ENCODE assay signal across 15 cellular contexts in the genomic region with DNA sequence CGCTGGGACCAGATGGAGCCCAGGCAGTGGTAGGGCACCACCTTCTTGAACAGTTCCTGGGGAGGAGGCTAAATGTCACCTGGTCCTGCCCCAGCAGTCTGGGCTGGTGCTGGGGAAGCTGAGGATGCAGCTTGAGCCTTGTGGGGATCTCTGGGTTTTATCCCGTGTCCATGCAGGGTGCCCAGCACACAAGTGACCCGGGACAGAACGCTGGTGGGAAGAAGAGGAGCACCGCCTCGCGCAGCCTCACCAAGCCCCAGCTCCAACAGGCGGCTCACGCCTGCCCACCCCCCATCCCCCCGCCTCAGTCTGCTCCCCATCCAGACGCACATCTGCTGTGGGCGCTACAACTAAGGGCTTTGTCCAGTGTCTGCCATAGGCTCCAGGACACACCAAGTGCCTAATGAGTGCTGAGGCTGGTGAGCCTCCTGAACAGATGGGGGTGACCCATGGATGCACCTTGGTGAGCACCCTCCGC. TPM values are rescaled to one million over a fixed set of nuclear protein-coding genes. Genes with fewer than 3 reads are reported as not detected.
DNase-seq lines count a peak whose midpoint lies in the region; ATAC-seq and TF ChIP-seq lines count a peak whose summit lies in the region.
"Had no signal": no experiment of that assay in that cellular context is flagged by ENCODE, and none has a peak within 500 bp of the region (broad histone marks: within the 10 kb centered on the region; RNA-seq: fewer than 3 reads in every experiment).

No MANE protein-coding gene starts in this region.

- H4K20me1 ChIP-seq in osteoblast (ENCODE audit: insufficient read depth, low read length) = peaks cover 19% of the 10 kb centered on the region

- intact Hi-C loops in Right ventricle myocardium inferior (cut with DNase I) (no loop called here), heart right ventricle (cut with DNase I) (loop anchor here in 1 of 10 donors (10.0 kb wide), 1 partner anchor 62 kb away; no protein-coding TSS in a partner anchor), aorta (cut with DNase I) (loop anchor here in 1 of 2 donors (10.0 kb wide), 1 partner anchor 72 kb away; the partner anchor contains the start of gene GTF3C5)

- no peak overlapping the region for H3K4me3 ChIP-seq in heart right ventricle
- H3K4me3 ChIP-seq in coronary artery = no peak overlapping the region
- no peak overlapping the region for H3K4me3 ChIP-seq in osteoblast (ENCODE audit: insufficient read depth, low read length)
- no peak overlapping the region for H3K4me3 ChIP-seq in aorta (ENCODE audit: low read length in 2 of 2)

- no peaks in the 10 kb centered on the region for H3K27me3 ChIP-seq in heart right ventricle
- no peaks in the 10 kb centered on the region for H3K27me3 ChIP-seq in osteoblast (ENCODE audit: insufficient read depth, low read length)
- no peaks in the 10 kb centered on the region for H3K27me3 ChIP-seq in aorta (ENCODE audit: control insufficient read depth in 1 of 2, insufficient read depth in 2 of 2, low read length in 1 of 2)

- H3K9me3 ChIP-seq in heart right ventricle = no peaks in the 10 kb centered on the region
- H3K9me3 ChIP-seq in osteoblast (ENCODE audit: low read depth, low read length) = no peaks in the 10 kb centered on the region
- no peaks in the 10 kb centered on the region for H3K9me3 ChIP-seq in aorta (ENCODE audit: control insufficient read depth, low read length)
- H3K9me3 ChIP-seq: Caco-2 had no signal

- no peak for ATAC-seq in Right ventricle myocardium inferior
- ATAC-seq in heart right ventricle = no peak
- no peak for ATAC-seq in aorta (ENCODE audit: low FRiP score)

- no peak overlapping the region for H3K4me2 ChIP-seq in osteoblast (ENCODE audit: insufficient read depth, low read length)

- H3K79me2 ChIP-seq in osteoblast (ENCODE audit: insufficient read depth, low read length) = no peaks in the 10 kb centered on the region

- H3K36me3 ChIP-seq in heart right ventricle (peaks cover 5 to 98% (median 59%) of the 10 kb centered on the region in 9 donors), osteoblast (ENCODE audit: insufficient read depth, low read length) (peaks cover 15% of the 10 kb centered on the region), aorta (ENCODE audit: control insufficient read depth in 1 of 2, insufficient read depth in 2 of 2, low read length in 1 of 2) (peaks cover 0 to 9% of the 10 kb centered on the region in 2 donors)

- TF ChIP-seq CTCF in heart right ventricle (IDR thresholded peaks at IDR 0.05) = no peak
- no peak for TF ChIP-seq CTCF in coronary artery (IDR thresholded peaks at IDR 0.05)
- TF ChIP-seq CTCF in osteoblast (IDR thresholded peaks at IDR 0.05; ENCODE audit: extremely low read depth, low read depth, low read length) = no peak

- H3K27ac ChIP-seq in heart right ventricle (no peak overlapping the region), coronary artery (no peak overlapping the region), osteoblast (ENCODE audit: low read depth, low read length) (no peak overlapping the region), aorta (ENCODE audit: low read depth in 1 of 2, low read length in 2 of 2) (no peak overlapping the region)

- DNase-seq in Right ventricle myocardium inferior (ENCODE audit: missing footprints) (peak; percentile 33), heart right ventricle (no peak), coronary artery (ENCODE audit: low spot score) (peak; percentile 40), osteoblast (ENCODE audit: insufficient read length, low spot score, missing footprints) (peak; percentile 41), aorta (peak; percentile 36 to 38), retina (no peak)
- DNase-seq in stimulated activated CD4-positive, alpha-beta T cell treated with anti-CD3 and anti-CD28 coated beads, Interleukin-2, amount 100 ng/mL, for 24 hours = no peak
- no peak for DNase-seq in activated T-cell treated with anti-CD3 and anti-CD28 coated beads, Interleukin-2, amount 50 U/mL, for 48 hours
- DNase-seq: Caco-2, MM.1S, NCI-H1417, NCI-H1930, NCI-H2171 treated with DMSO at 0.1 percent for 48 hours, NCI-H82 had no signal

- 91 to 95% methylated on average over 13 of the region's 13 CpGs for WGBS in heart right ventricle, 2 donors
- WGBS in aorta, 2 donors = 93 to 95% methylated on average over 13 of the region's 13 CpGs

- peaks cover 0 to 17% (median 5%) of the 10 kb centered on the region in 9 donors for H3K4me1 ChIP-seq in heart right ventricle
- H3K4me1 ChIP-seq in osteoblast (ENCODE audit: insufficient read depth, low read length) = no peaks in the 10 kb centered on the region
- H3K4me1 ChIP-seq in aorta (ENCODE audit: control insufficient read depth in 1 of 2, insufficient read depth in 2 of 2, low read length in 2 of 2) = no peaks in the 10 kb centered on the region
- H3K4me1 ChIP-seq: Caco-2 had no signal

- H2AFZ ChIP-seq in osteoblast (ENCODE audit: low read length) = no peak overlapping the region

RNA-seq across cellular contexts. Expression of gene RALGDS, which starts 13.8 kb away (rescaled TPM):
- total RNA-seq in Right ventricle myocardium inferior (33.7 TPM), heart right ventricle (10 to 100 TPM; 21.4 to 45.1 (median 28.1) TPM), osteoblast (11.2 and 12.7 TPM in 2 replicates), aorta (10 to 100 TPM; 32.7 to 61.2 TPM)
- polyA plus RNA-seq in heart right ventricle (10 to 100 TPM; 15.6 to 40.5 TPM), aorta (10 to 100 TPM; 19.4 to 20.0 TPM)

RNA-seq across cellular contexts. Expression of gene CEL, which starts 45.5 kb away (rescaled TPM):
- total RNA-seq in Right ventricle myocardium inferior (7.7 TPM), heart right ventricle (10 to 100 TPM in 1 of 10 donors, 1 to 10 TPM in 9; 1.9 to 10.1 (median 2.8) TPM), osteoblast (under 0.01 TPM in 1 of 2 replicates, not detected in the other), aorta (1 to 10 TPM; 3.6 to 4.5 TPM)
- polyA plus RNA-seq in heart right ventricle (1 to 10 TPM; 1.5 to 3.2 TPM), aorta (1 to 10 TPM; 1.5 to 3.9 TPM)

RNA-seq across cellular contexts. Expression of gene GBGT1, which starts 56.4 kb away (rescaled TPM):
- total RNA-seq in Right ventricle myocardium inferior (8.2 TPM), heart right ventricle (10 to 100 TPM in 3 of 10 donors, 1 to 10 TPM in 7; 2.5 to 14.7 (median 6.2) TPM), osteoblast (3.3 and 3.8 TPM in 2 replicates), aorta (10 to 100 TPM; 12.9 to 28.9 TPM)
- polyA plus RNA-seq in heart right ventricle (10 to 100 TPM in 1 of 2 donors, 1 to 10 TPM in 1; 5.5 to 10.5 TPM), aorta (1 to 10 TPM; 2.8 to 5.5 TPM)
- total RNA-seq: H4 had no signal

Comparison
In these comparisons a context has a peak if more than half of its experiments do, and no peak if none do; other contexts are left out.
1. DNase-seq: peak in Right ventricle myocardium inferior (single experiment), coronary artery (single experiment), osteoblast (single experiment) and aorta (2 of 2); none in heart right ventricle (0 of 2), stimulated activated CD4-positive, alpha-beta T cell treated with anti-CD3 and anti-CD28 coated beads, Interleukin-2, amount 100 ng/mL, for 24 hours (0 of 2), retina (single experiment) and activated T-cell treated with anti-CD3 and anti-CD28 coated beads, Interleukin-2, amount 50 U/mL, for 48 hours (0 of 2).